In genomic region chr22:29072193-29072978, GRCh38 we compare ENCODE assay signal across 8 cellular contexts. TPM values are rescaled to one million over a fixed set of nuclear protein-coding genes. Genes with fewer than 3 reads are reported as not detected.
DNase-seq lines count a peak whose midpoint lies in the region; ATAC-seq and TF ChIP-seq lines count a peak whose summit lies in the region.

No MANE protein-coding gene starts in this region.

- no peaks in the 10 kb centered on the region for H3K9me3 Mint-ChIP-seq in CD4-positive, alpha-beta memory T cell
- no peaks in the 10 kb centered on the region for H3K9me3 Mint-ChIP-seq in activated T-helper 17 cell treated with anti-CD3 and anti-CD28 coated beads, Interleukin-2, amount 50 U/mL, for 72 hours
- H3K9me3 Mint-ChIP-seq in naive thymus-derived CD8-positive, alpha-beta T cell, result peaks cover 0 to 2% (median 0%) of the 10 kb centered on the region in 9 donors
- no peaks in the 10 kb centered on the region for H3K9me3 Mint-ChIP-seq in stimulated activated effector memory CD8-positive, alpha-beta T cell treated with anti-CD3 and anti-CD28 coated beads, Interleukin-12 subunit alpha, Interleukin-12 subunit beta, amount 100 ng/mL, for 72 hours

- peaks cover 0 to 3% of the 10 kb centered on the region in 2 donors for H3K36me3 Mint-ChIP-seq in CD4-positive, alpha-beta memory T cell
- no peaks in the 10 kb centered on the region for H3K36me3 Mint-ChIP-seq in activated T-helper 17 cell treated with anti-CD3 and anti-CD28 coated beads, Interleukin-2, amount 50 U/mL, for 72 hours (ENCODE audit: low read depth)
- no peaks in the 10 kb centered on the region for H3K36me3 Mint-ChIP-seq in naive thymus-derived CD8-positive, alpha-beta T cell
- H3K36me3 Mint-ChIP-seq in stimulated activated effector memory CD8-positive, alpha-beta T cell treated with anti-CD3 and anti-CD28 coated beads, Interleukin-12 subunit alpha, Interleukin-12 subunit beta, amount 100 ng/mL, for 72 hours, result no peaks in the 10 kb centered on the region

- CTCF ChIA-PET in CD4-positive, alpha-beta memory T cell (lab: Charles Lee; ENCODE audit: partially characterized antibody), result no interaction called here

- POLR2A ChIA-PET in CD4-positive, alpha-beta memory T cell (lab: Charles Lee; ENCODE audit: partially characterized antibody), result interaction anchor here (0.5 to 1.4 kb wide), 2 partner anchors 28 to 189 kb away, joined by 3 to 5 read pairs; partner anchors contain the start of gene ZNRF3
- POLR2A ChIA-PET in naive thymus-derived CD8-positive, alpha-beta T cell (lab: Charles Lee), result no interaction called here

- peak; percentile 81 to 84 (median 84) for DNase-seq in CD4-positive, alpha-beta memory T cell
- DNase-seq in HuH-7 (ENCODE audit: low spot score) (peak; percentile 98), RKO (ENCODE audit: low spot score) (peak; percentile 77), fibroblast of mammary gland (ENCODE audit: low read depth) (peak; percentile 45)
- DNase-seq in naive thymus-derived CD8-positive, alpha-beta T cell, result peak; percentile 70 to 87 (median 81)
- peak; percentile 75 to 88 for DNase-seq in stimulated activated effector memory CD8-positive, alpha-beta T cell treated with anti-CD3 and anti-CD28 coated beads, Interleukin-12 subunit alpha, Interleukin-12 subunit beta, amount 100 ng/mL, for 72 hours (ENCODE audit: low spot score in 2 of 2)

- no peak overlapping the region for H3K27ac ChIP-seq in CD4-positive, alpha-beta memory T cell (ENCODE audit: low read depth, low read length)

- H3K36me3 ChIP-seq in CD4-positive, alpha-beta memory T cell (ENCODE audit: insufficient read depth, low read length), result no peaks in the 10 kb centered on the region

- intact Hi-C loops in CD4-positive, alpha-beta memory T cell (cut with micrococcal nuclease), result no loop called here

- no peak for TF ChIP-seq CTCF in fibroblast of mammary gland (conservative IDR thresholded peaks at IDR 0.05; ENCODE audit: control insufficient read depth, insufficient read depth, low read depth, low read length)

- peak; percentile 76 for ATAC-seq in GM21447 (IDR thresholded peaks at IDR 0.05; ENCODE audit: unreplicated experiment)
- ATAC-seq in activated T-helper 17 cell treated with anti-CD3 and anti-CD28 coated beads, Interleukin-2, amount 50 U/mL, for 72 hours (replicated peaks), result peak; percentile 98
- peak; percentile 87 to 95 for ATAC-seq in naive thymus-derived CD8-positive, alpha-beta T cell
- peak; percentile 94 for ATAC-seq in stimulated activated effector memory CD8-positive, alpha-beta T cell treated with anti-CD3 and anti-CD28 coated beads, Interleukin-12 subunit alpha, Interleukin-12 subunit beta, amount 100 ng/mL, for 72 hours

- H3K27ac Mint-ChIP-seq in CD4-positive, alpha-beta memory T cell, result peak overlapping the region in 2 of 7 donors; percentile 2 to 65
- H3K27ac Mint-ChIP-seq in activated T-helper 17 cell treated with anti-CD3 and anti-CD28 coated beads, Interleukin-2, amount 50 U/mL, for 72 hours, result no peak overlapping the region
- H3K27ac Mint-ChIP-seq in naive thymus-derived CD8-positive, alpha-beta T cell, result peak overlapping the region in 3 of 10 donors; percentile 24 to 37 (median 36)
- no peak overlapping the region for H3K27ac Mint-ChIP-seq in stimulated activated effector memory CD8-positive, alpha-beta T cell treated with anti-CD3 and anti-CD28 coated beads, Interleukin-12 subunit alpha, Interleukin-12 subunit beta, amount 100 ng/mL, for 72 hours

- H3K27me3 Mint-ChIP-seq in CD4-positive, alpha-beta memory T cell, result peaks cover 17 to 40% of the 10 kb centered on the region in 2 donors
- H3K27me3 Mint-ChIP-seq in activated T-helper 17 cell treated with anti-CD3 and anti-CD28 coated beads, Interleukin-2, amount 50 U/mL, for 72 hours, result peaks cover 30% of the 10 kb centered on the region
- peaks cover 28 to 50% (median 48%) of the 10 kb centered on the region in 5 donors for H3K27me3 Mint-ChIP-seq in naive thymus-derived CD8-positive, alpha-beta T cell

- H3K4me3 Mint-ChIP-seq in CD4-positive, alpha-beta memory T cell, result peak overlapping the region; percentile 73 to 88 (median 82)
- peak overlapping the region; percentile 77 for H3K4me3 Mint-ChIP-seq in activated T-helper 17 cell treated with anti-CD3 and anti-CD28 coated beads, Interleukin-2, amount 50 U/mL, for 72 hours
- peak overlapping the region; percentile 70 to 86 (median 80) for H3K4me3 Mint-ChIP-seq in naive thymus-derived CD8-positive, alpha-beta T cell
- H3K4me3 Mint-ChIP-seq in stimulated activated effector memory CD8-positive, alpha-beta T cell treated with anti-CD3 and anti-CD28 coated beads, Interleukin-12 subunit alpha, Interleukin-12 subunit beta, amount 100 ng/mL, for 72 hours, result peak overlapping the region; percentile 68

- peaks cover 9 to 29% (median 17%) of the 10 kb centered on the region in 4 donors for H3K4me1 Mint-ChIP-seq in CD4-positive, alpha-beta memory T cell
- H3K4me1 Mint-ChIP-seq in activated T-helper 17 cell treated with anti-CD3 and anti-CD28 coated beads, Interleukin-2, amount 50 U/mL, for 72 hours, result peaks cover 7% of the 10 kb centered on the region
- H3K4me1 Mint-ChIP-seq in naive thymus-derived CD8-positive, alpha-beta T cell, result peaks cover 12 to 29% (median 21%) of the 10 kb centered on the region in 4 donors
- H3K4me1 Mint-ChIP-seq in stimulated activated effector memory CD8-positive, alpha-beta T cell treated with anti-CD3 and anti-CD28 coated beads, Interleukin-12 subunit alpha, Interleukin-12 subunit beta, amount 100 ng/mL, for 72 hours, result peaks cover 17% of the 10 kb centered on the region

- H3K27me3 ChIP-seq in CD4-positive, alpha-beta memory T cell (ENCODE audit: insufficient read depth, low read length), result peaks cover 22% of the 10 kb centered on the region

- H3K4me1 ChIP-seq in CD4-positive, alpha-beta memory T cell (ENCODE audit: insufficient read depth, low read length), result peaks cover 23% of the 10 kb centered on the region

- no peaks in the 10 kb centered on the region for H3K9me3 ChIP-seq in CD4-positive, alpha-beta memory T cell (ENCODE audit: control insufficient read depth in 1 of 2, low read length in 2 of 2)

- peak overlapping the region in 1 of 2 donors; percentile 58 for H3K4me3 ChIP-seq in CD4-positive, alpha-beta memory T cell (ENCODE audit: low read length in 2 of 2)
- peak overlapping the region; percentile 51 for H3K4me3 ChIP-seq in fibroblast of mammary gland (ENCODE audit: control insufficient read depth, low read depth, low read length)

RNA-seq across cellular contexts. Expression of gene KREMEN1, which starts 0.4 kb away (rescaled TPM):
- not detected for total RNA-seq in CD4-positive, alpha-beta memory T cell
- polyA plus RNA-seq in CD4-positive, alpha-beta memory T cell, result not detected
- under 1 TPM in 1 of 2 donors, not detected in 1; 0.40 TPM for total RNA-seq in activated T-helper 17 cell treated with anti-CD3 and anti-CD28 coated beads, Interleukin-2, amount 50 U/mL, for 72 hours
- not detected for total RNA-seq in naive thymus-derived CD8-positive, alpha-beta T cell
- polyA plus RNA-seq in naive thymus-derived CD8-positive, alpha-beta T cell, result not detected

RNA-seq across cellular contexts. Expression of gene C22orf31, which starts 10.8 kb away (rescaled TPM):
- total RNA-seq in CD4-positive, alpha-beta memory T cell, result not detected
- polyA plus RNA-seq in CD4-positive, alpha-beta memory T cell, result not detected
- not detected for total RNA-seq in activated T-helper 17 cell treated with anti-CD3 and anti-CD28 coated beads, Interleukin-2, amount 50 U/mL, for 72 hours
- total RNA-seq in naive thymus-derived CD8-positive, alpha-beta T cell, result not detected
- polyA plus RNA-seq in naive thymus-derived CD8-positive, alpha-beta T cell, result not detected

Comparison
In these comparisons a context has a peak if more than half of its experiments do, and no peak if none do; other contexts are left out.
1. DNase-seq: peak in every context shown above with its lines; median percentile 98 in HuH-7; 84 in CD4-positive, alpha-beta memory T cell; 82 in stimulated activated effector memory CD8-positive, alpha-beta T cell treated with anti-CD3 and anti-CD28 coated beads, Interleukin-12 subunit alpha, Interleukin-12 subunit beta, amount 100 ng/mL, for 72 hours; 81 in naive thymus-derived CD8-positive, alpha-beta T cell; 77 in RKO; 45 in fibroblast of mammary gland.